Comparison of ENCODE assay signal across 2 cellular contexts in genomic region chr5:146706321-146706972, GRCh38.
TF ChIP-seq lines count a peak whose summit lies in the region.

No MANE protein-coding gene starts in this region.

TF ChIP-seq in SK-N-SH treated with all-trans-retinoic acid at 6 μM for 48 hours, 23 proteins besides CTCF, POLR2A, EP300 and RAD21 (continued from another document):
- TF ChIP-seq, protein P1, sequence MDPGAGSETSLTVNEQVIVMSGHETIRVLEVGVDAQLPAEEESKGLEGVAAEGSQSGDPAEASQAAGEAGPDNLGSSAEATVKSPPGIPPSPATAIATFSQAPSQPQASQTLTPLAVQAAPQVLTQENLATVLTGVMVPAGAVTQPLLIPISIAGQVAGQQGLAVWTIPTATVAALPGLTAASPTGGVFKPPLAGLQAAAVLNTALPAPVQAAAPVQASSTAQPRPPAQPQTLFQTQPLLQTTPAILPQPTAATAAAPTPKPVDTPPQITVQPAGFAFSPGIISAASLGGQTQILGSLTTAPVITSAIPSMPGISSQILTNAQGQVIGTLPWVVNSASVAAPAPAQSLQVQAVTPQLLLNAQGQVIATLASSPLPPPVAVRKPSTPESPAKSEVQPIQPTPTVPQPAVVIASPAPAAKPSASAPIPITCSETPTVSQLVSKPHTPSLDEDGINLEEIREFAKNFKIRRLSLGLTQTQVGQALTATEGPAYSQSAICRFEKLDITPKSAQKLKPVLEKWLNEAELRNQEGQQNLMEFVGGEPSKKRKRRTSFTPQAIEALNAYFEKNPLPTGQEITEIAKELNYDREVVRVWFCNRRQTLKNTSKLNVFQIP (CRISPR knock-in tag; IDR thresholded peaks at IDR 0.05; ENCODE audit: borderline replicate concordance, low read depth) = no peak
- TF ChIP-seq TOX (CRISPR knock-in tag; IDR thresholded peaks at IDR 0.05; ENCODE audit: borderline replicate concordance) = no peak
- TF ChIP-seq, protein P2, sequence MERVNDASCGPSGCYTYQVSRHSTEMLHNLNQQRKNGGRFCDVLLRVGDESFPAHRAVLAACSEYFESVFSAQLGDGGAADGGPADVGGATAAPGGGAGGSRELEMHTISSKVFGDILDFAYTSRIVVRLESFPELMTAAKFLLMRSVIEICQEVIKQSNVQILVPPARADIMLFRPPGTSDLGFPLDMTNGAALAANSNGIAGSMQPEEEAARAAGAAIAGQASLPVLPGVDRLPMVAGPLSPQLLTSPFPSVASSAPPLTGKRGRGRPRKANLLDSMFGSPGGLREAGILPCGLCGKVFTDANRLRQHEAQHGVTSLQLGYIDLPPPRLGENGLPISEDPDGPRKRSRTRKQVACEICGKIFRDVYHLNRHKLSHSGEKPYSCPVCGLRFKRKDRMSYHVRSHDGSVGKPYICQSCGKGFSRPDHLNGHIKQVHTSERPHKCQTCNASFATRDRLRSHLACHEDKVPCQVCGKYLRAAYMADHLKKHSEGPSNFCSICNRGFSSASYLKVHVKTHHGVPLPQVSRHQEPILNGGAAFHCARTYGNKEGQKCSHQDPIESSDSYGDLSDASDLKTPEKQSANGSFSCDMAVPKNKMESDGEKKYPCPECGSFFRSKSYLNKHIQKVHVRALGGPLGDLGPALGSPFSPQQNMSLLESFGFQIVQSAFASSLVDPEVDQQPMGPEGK (CRISPR knock-in tag; IDR thresholded peaks at IDR 0.05; ENCODE audit: borderline replicate concordance) = no peak
- TF ChIP-seq RARB (CRISPR knock-in tag; IDR thresholded peaks at IDR 0.05) = no peak
- TF ChIP-seq ZFP3 (CRISPR knock-in tag; IDR thresholded peaks at IDR 0.05) = no peak

TF ChIP-seq in WTC11, 78 proteins besides CTCF, POLR2A, EP300 and RAD21 (continued from another document):
- TF ChIP-seq ZNF532 (CRISPR knock-in tag; IDR thresholded peaks at IDR 0.05; ENCODE audit: borderline replicate concordance) (no peak), JAZF1 (CRISPR knock-in tag; IDR thresholded peaks at IDR 0.05) (no peak), TEAD1 (CRISPR knock-in tag; IDR thresholded peaks at IDR 0.05) (no peak), E2F1 (CRISPR knock-in tag; IDR thresholded peaks at IDR 0.05) (no peak), PREB (CRISPR knock-in tag; IDR thresholded peaks at IDR 0.05; ENCODE audit: borderline replicate concordance) (no peak), PRDM15 (CRISPR knock-in tag; IDR thresholded peaks at IDR 0.05) (no peak), ZNF219 (CRISPR knock-in tag; IDR thresholded peaks at IDR 0.05; ENCODE audit: borderline replicate concordance) (no peak)
- TF ChIP-seq, protein P3, sequence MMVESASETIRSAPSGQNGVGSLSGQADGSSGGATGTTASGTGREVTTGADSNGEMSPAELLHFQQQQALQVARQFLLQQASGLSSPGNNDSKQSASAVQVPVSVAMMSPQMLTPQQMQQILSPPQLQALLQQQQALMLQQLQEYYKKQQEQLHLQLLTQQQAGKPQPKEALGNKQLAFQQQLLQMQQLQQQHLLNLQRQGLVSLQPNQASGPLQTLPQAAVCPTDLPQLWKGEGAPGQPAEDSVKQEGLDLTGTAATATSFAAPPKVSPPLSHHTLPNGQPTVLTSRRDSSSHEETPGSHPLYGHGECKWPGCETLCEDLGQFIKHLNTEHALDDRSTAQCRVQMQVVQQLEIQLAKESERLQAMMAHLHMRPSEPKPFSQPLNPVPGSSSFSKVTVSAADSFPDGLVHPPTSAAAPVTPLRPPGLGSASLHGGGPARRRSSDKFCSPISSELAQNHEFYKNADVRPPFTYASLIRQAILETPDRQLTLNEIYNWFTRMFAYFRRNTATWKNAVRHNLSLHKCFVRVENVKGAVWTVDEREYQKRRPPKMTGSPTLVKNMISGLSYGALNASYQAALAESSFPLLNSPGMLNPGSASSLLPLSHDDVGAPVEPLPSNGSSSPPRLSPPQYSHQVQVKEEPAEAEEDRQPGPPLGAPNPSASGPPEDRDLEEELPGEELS (CRISPR knock-in tag; IDR thresholded peaks at IDR 0.05) = no peak
- TF ChIP-seq, protein P4, sequence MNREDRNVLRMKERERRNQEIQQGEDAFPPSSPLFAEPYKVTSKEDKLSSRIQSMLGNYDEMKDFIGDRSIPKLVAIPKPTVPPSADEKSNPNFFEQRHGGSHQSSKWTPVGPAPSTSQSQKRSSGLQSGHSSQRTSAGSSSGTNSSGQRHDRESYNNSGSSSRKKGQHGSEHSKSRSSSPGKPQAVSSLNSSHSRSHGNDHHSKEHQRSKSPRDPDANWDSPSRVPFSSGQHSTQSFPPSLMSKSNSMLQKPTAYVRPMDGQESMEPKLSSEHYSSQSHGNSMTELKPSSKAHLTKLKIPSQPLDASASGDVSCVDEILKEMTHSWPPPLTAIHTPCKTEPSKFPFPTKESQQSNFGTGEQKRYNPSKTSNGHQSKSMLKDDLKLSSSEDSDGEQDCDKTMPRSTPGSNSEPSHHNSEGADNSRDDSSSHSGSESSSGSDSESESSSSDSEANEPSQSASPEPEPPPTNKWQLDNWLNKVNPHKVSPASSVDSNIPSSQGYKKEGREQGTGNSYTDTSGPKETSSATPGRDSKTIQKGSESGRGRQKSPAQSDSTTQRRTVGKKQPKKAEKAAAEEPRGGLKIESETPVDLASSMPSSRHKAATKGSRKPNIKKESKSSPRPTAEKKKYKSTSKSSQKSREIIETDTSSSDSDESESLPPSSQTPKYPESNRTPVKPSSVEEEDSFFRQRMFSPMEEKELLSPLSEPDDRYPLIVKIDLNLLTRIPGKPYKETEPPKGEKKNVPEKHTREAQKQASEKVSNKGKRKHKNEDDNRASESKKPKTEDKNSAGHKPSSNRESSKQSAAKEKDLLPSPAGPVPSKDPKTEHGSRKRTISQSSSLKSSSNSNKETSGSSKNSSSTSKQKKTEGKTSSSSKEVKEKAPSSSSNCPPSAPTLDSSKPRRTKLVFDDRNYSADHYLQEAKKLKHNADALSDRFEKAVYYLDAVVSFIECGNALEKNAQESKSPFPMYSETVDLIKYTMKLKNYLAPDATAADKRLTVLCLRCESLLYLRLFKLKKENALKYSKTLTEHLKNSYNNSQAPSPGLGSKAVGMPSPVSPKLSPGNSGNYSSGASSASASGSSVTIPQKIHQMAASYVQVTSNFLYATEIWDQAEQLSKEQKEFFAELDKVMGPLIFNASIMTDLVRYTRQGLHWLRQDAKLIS (CRISPR knock-in tag; IDR thresholded peaks at IDR 0.05; ENCODE audit: borderline replicate concordance) = no peak
TF ChIP-seq in WTC11: peak in this region for 0.
